In genomic region chr7:73840715-73841379, GRCh38 we compare ENCODE assay signal across 21 cellular contexts. TPM values are rescaled to one million over a fixed set of nuclear protein-coding genes. Genes with fewer than 3 reads are reported as not detected.
A peak's percentile ranks its signal among the peaks of the same experiment; 100 is the strongest.
DNase-seq lines count a peak whose midpoint lies in the region; ATAC-seq and TF ChIP-seq lines count a peak whose summit lies in the region.
"Had no signal": no experiment of that assay in that cellular context is flagged by ENCODE, and none has a peak within 500 bp of the region (broad histone marks: within the 10 kb centered on the region; RNA-seq: fewer than 3 reads in every experiment).

No MANE protein-coding gene starts in this region.

- H3K9me3 Mint-ChIP-seq in Caco-2 (ENCODE audit: unreplicated experiment) (no peaks in the 10 kb centered on the region), HFFc6 (no peaks in the 10 kb centered on the region), brain (peaks cover 0 to 6% (median 4%) of the 10 kb centered on the region in 5 experiments), neural progenitor cell (no peaks in the 10 kb centered on the region)

- H3K9ac ChIP-seq in neural progenitor cell: no peak overlapping the region

- H3K36me3 ChIP-seq in Caco-2 (ENCODE audit: control insufficient read depth, insufficient read depth, low read length) (no peaks in the 10 kb centered on the region), neural progenitor cell (no peaks in the 10 kb centered on the region)
- H3K36me3 ChIP-seq: ascending aorta; BLaER1 treated with 17β-estradiol and CSF1 and Interleukin-3, amounts not matched to agents 10 nM and 100 nM; colonic mucosa; thoracic aorta had no signal

- H3K27ac ChIP-seq in neural progenitor cell: no peak overlapping the region
- H3K27ac ChIP-seq: ascending aorta, colonic mucosa, thoracic aorta had no signal

- ATAC-seq in HG03457 (IDR thresholded peaks at IDR 0.05; ENCODE audit: unreplicated experiment): no peak

- H3K9me3 ChIP-seq in Caco-2: no peaks in the 10 kb centered on the region
- no peaks in the 10 kb centered on the region for H3K9me3 ChIP-seq in neural progenitor cell (ENCODE audit: low read depth)
- H3K9me3 ChIP-seq: ascending aorta; BLaER1 treated with 17β-estradiol and CSF1 and Interleukin-3, amounts not matched to agents 10 nM and 100 nM; colonic mucosa; thoracic aorta had no signal

- H3K4me1 Mint-ChIP-seq in Caco-2 (ENCODE audit: low read depth, unreplicated experiment) (peaks cover 12% of the 10 kb centered on the region), HFFc6 (ENCODE audit: low read depth) (peaks cover 23% of the 10 kb centered on the region), brain (no peaks in the 10 kb centered on the region), neural progenitor cell (peaks cover 11% of the 10 kb centered on the region)

- H3K4me2 ChIP-seq in neural progenitor cell: no peak overlapping the region

- H3K4me3 ChIP-seq in Caco-2 (ENCODE audit: low read depth, low read length) (no peak overlapping the region), neural progenitor cell (no peak overlapping the region)
- H3K4me3 ChIP-seq: BLaER1 treated with 17β-estradiol and CSF1 and Interleukin-3, amounts not matched to agents 10 nM and 100 nM had no signal

- peaks cover 6% of the 10 kb centered on the region for H3K36me3 Mint-ChIP-seq in Caco-2 (ENCODE audit: insufficient read depth, unreplicated experiment)
- no peaks in the 10 kb centered on the region for H3K36me3 Mint-ChIP-seq in HFFc6 (ENCODE audit: low read depth)
- H3K36me3 Mint-ChIP-seq in brain: no peaks in the 10 kb centered on the region
- no peaks in the 10 kb centered on the region for H3K36me3 Mint-ChIP-seq in neural progenitor cell

- BruUV-seq in Caco-2 (replicated peaks; lab: Mats Ljungman, UMichigan): no TSS peak

- H3K27me3 ChIP-seq in Caco-2 (replicated peaks; ENCODE audit: control insufficient read depth, insufficient read depth, low read length): no peaks in the 10 kb centered on the region
- H3K27me3 ChIP-seq in neural progenitor cell: no peaks in the 10 kb centered on the region
- H3K27me3 ChIP-seq: ascending aorta; BLaER1 treated with 17β-estradiol and CSF1 and Interleukin-3, amounts not matched to agents 10 nM and 100 nM; colonic mucosa had no signal

- H3F3A ChIP-seq in neural progenitor cell (ENCODE audit: low read depth): peaks cover 4% of the 10 kb centered on the region

- DNase-seq in Caco-2 (no peak), HFFc6 (no peak), neural progenitor cell (ENCODE audit: low spot score) (no peak), NCI-H82 (lab: John Stamatoyannopoulos, UW) (no peak)
- no peak for DNase-seq in activated CD4-positive, alpha-beta T cell treated with anti-CD3 and anti-CD28 coated beads, Interleukin-2, amount 50 U/mL, for 1 hour
- DNase-seq: colonic mucosa; KG1; left cardiac atrium; NCI-H1105; NCI-H2107; NCI-H69; OCI-M1; small intestine; stimulated activated CD4-positive, alpha-beta T cell treated with anti-CD3 and anti-CD28 coated beads, Interleukin-4, amount 100 ng/mL, for 24 hours had no signal

- peak overlapping the region; percentile 38 for H3K4me3 Mint-ChIP-seq in Caco-2 (ENCODE audit: unreplicated experiment)
- H3K4me3 Mint-ChIP-seq in HFFc6: peak overlapping the region; percentile 11; the same call in 1 of the 2 replicates
- H3K4me3 Mint-ChIP-seq in brain: peak overlapping the region; percentile 37 to 93 (median 76)
- H3K4me3 Mint-ChIP-seq in neural progenitor cell: peak overlapping the region; percentile 64

- peaks cover 12% of the 10 kb centered on the region; the same call in 1 of the 2 replicates for H3K4me1 ChIP-seq in Caco-2
- peaks cover 6% of the 10 kb centered on the region for H3K4me1 ChIP-seq in neural progenitor cell
- H3K4me1 ChIP-seq: colonic mucosa had no signal

- H2AFZ ChIP-seq in neural progenitor cell (replicated peaks): no peak overlapping the region

- H3K79me2 ChIP-seq in neural progenitor cell (ENCODE audit: low read depth): no peaks in the 10 kb centered on the region

- POLR2A ChIA-PET in Caco-2 (lab: Charles Lee): no interaction called here

- TF ChIP-seq CTCF in Caco-2 (IDR thresholded peaks at IDR 0.05; ENCODE audit: insufficient read depth in 1 of 2, low read depth in 1 of 2, low read length in 1 of 2, severe bottlenecking in 1 of 2, unreplicated experiment in 1 of 2): no peak
- no peak for TF ChIP-seq CTCF in HFFc6 (IDR thresholded peaks at IDR 0.05)
- no peak for TF ChIP-seq CTCF in brain (conservative IDR thresholded peaks at IDR 0.05)
- no peak for TF ChIP-seq CTCF in neural progenitor cell (IDR thresholded peaks at IDR 0.05)

- CTCF ChIA-PET in Caco-2 (lab: Charles Lee): interaction anchor here (0.9 kb wide), 1 partner anchor 29 kb away, joined by 3 read pairs; no protein-coding TSS in a partner anchor

- H4K20me1 ChIP-seq in neural progenitor cell (ENCODE audit: low read depth): no peaks in the 10 kb centered on the region
- H4K20me1 ChIP-seq: BLaER1 treated with 17β-estradiol and CSF1 and Interleukin-3, amounts not matched to agents 10 nM and 100 nM had no signal

- no peaks in the 10 kb centered on the region for H3K27me3 Mint-ChIP-seq in Caco-2 (ENCODE audit: insufficient read depth, unreplicated experiment)
- H3K27me3 Mint-ChIP-seq in HFFc6 (ENCODE audit: insufficient read depth): peaks cover 2% of the 10 kb centered on the region; the same call in 1 of the 2 replicates
- peaks cover 7% of the 10 kb centered on the region for H3K27me3 Mint-ChIP-seq in brain
- peaks cover 2% of the 10 kb centered on the region for H3K27me3 Mint-ChIP-seq in neural progenitor cell (ENCODE audit: insufficient read depth, low read depth)
- H3K27me3 Mint-ChIP-seq: progenitor cell of endocrine pancreas had no signal

- H3K27ac Mint-ChIP-seq in Caco-2 (ENCODE audit: unreplicated experiment) (no peak overlapping the region), HFFc6 (no peak overlapping the region), brain (no peak overlapping the region), neural progenitor cell (no peak overlapping the region)

- intact Hi-C loops in Caco-2 (cut with micrococcal nuclease; ENCODE audit: unreplicated experiment): no loop called here

RNA-seq across cellular contexts. Expression of gene METTL27, which starts 1.5 kb away (rescaled TPM):
- total RNA-seq in Caco-2 (2022) (1.5 and 1.7 TPM in 2 replicates), neural progenitor cell (ENCODE audit: low replicate concordance) (10.5 and 12.0 TPM in 2 replicates)
- 1 to 10 TPM; 3.9 to 7.2 (median 6.0) TPM for total RNA-seq in HFFc6 (2021; fragmentation: NEBNext Ultra II Directional; extraction: Animal tissue kit (Norgen Biotek cat#: 25700))
- 23.2 TPM for polyA plus RNA-seq in brain (ENCODE audit: insufficient read depth, low read depth, low replicate concordance)
- total RNA-seq: ascending aorta had no signal

RNA-seq across cellular contexts. Expression of gene CLDN4, which starts 10.1 kb away (rescaled TPM):
- total RNA-seq in Caco-2 (2022) (249 TPM in 2 replicates), neural progenitor cell (ENCODE audit: low replicate concordance) (2.8 TPM in 1 of 2 replicates, not detected in the other)
- total RNA-seq in HFFc6 (2021; fragmentation: NEBNext Ultra II Directional; extraction: Animal tissue kit (Norgen Biotek cat#: 25700)): under 1 TPM; 0.05 to 0.47 (median 0.32) TPM
- polyA plus RNA-seq in brain (ENCODE audit: insufficient read depth, low read depth, low replicate concordance): 132 TPM

RNA-seq across cellular contexts. Expression of gene TMEM270, which starts 20.1 kb away (rescaled TPM):
- total RNA-seq in Caco-2 (2022) (not detected in 2 replicates), neural progenitor cell (ENCODE audit: low replicate concordance) (not detected in 2 replicates)
- not detected for total RNA-seq in HFFc6 (2021; fragmentation: NEBNext Ultra II Directional; extraction: Animal tissue kit (Norgen Biotek cat#: 25700))
- polyA plus RNA-seq in brain (ENCODE audit: insufficient read depth, low read depth, low replicate concordance): 4.4 TPM
- total RNA-seq: ascending aorta, colonic mucosa, fibroblast of villous mesenchyme, left cardiac atrium, progenitor cell of endocrine pancreas, thoracic aorta had no signal

Comparison
In these comparisons a context has a peak if more than half of its experiments do, and no peak if none do; other contexts are left out.
1. H3K4me3 Mint-ChIP-seq: peak in every context shown above with its lines; median percentile 76 in brain; 64 in neural progenitor cell; 38 in Caco-2; 11 in HFFc6.
2. RNA of gene CLDN4, which starts 10.1 kb away (total RNA-seq): 249 TPM in Caco-2; 0.05 to 0.47 TPM in HFFc6 and 2.8 TPM in neural progenitor cell; every median in the first group is over 10 times any median in the second.